10 cellular contexts compared by ENCODE assay signal in the genomic region with DNA sequence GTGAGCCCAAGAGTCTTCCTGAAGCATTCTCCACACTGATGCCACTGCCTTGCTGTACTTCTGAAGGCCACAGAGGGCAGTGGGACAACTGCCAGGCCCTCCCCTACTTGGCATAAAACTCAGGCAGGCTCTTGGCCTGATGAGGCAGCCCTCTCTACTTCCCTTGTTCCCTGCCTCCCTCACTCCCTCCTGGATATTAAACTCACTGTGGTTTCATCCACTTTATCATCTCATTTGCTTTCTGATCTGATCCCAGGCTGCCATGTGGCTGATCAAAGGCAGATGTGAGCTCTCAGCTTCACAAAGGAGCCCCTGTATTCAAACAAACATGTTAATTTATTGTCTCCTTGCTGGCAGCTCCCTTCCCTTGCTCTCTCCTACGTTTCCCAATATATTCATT.
DNase-seq lines count a peak whose midpoint lies in the region; ATAC-seq, FAIRE-seq and TF ChIP-seq lines count a peak whose summit lies in the region.
"Had no signal": no experiment of that assay in that cellular context is flagged by ENCODE, and none has a peak within 500 bp of the region (broad histone marks: within the 10 kb centered on the region; RNA-seq: fewer than 3 reads in every experiment).

No MANE protein-coding gene starts in this region.

- peak overlapping the region; percentile 54 for H3K27ac ChIP-seq in endodermal cell (ENCODE audit: low read depth, low read length)
- no peak overlapping the region for H3K27ac ChIP-seq in pancreas
- H3K27ac ChIP-seq: psoas muscle had no signal

- CTCF ChIA-PET in activated CD8-positive, alpha-beta T cell treated with anti-CD3 and anti-CD28 coated beads, Interleukin-2, amount 10 ng/mL, durations not matched to agents 7 days and 5 days (lab: Charles Lee) = no interaction called here

- H3K27me3 Mint-ChIP-seq in endodermal cell (ENCODE audit: insufficient read depth) = no peaks in the 10 kb centered on the region
- no peaks in the 10 kb centered on the region for H3K27me3 Mint-ChIP-seq in activated CD8-positive, alpha-beta T cell treated with anti-CD3 and anti-CD28 coated beads, Interleukin-2, amount 10 ng/mL, durations not matched to agents 7 days and 5 days (ENCODE audit: low read depth)
- H3K27me3 Mint-ChIP-seq in activated CD4-positive, alpha-beta T cell treated with anti-CD3 and anti-CD28 coated beads, Interleukin-2, amount 10 ng/mL, durations not matched to agents 24 days and 14 days = no peaks in the 10 kb centered on the region
- H3K27me3 Mint-ChIP-seq: central memory CD8-positive, alpha-beta T cell had no signal

- H3K27me3 ChIP-seq in endodermal cell (ENCODE audit: control insufficient read depth, insufficient read depth, low read length, poor library complexity, severe bottlenecking) (no peaks in the 10 kb centered on the region), pancreas (no peaks in the 10 kb centered on the region)

- no peak overlapping the region for H3K4me3 Mint-ChIP-seq in endodermal cell
- H3K4me3 Mint-ChIP-seq in activated CD8-positive, alpha-beta T cell treated with anti-CD3 and anti-CD28 coated beads, Interleukin-2, amount 10 ng/mL, durations not matched to agents 7 days and 5 days = no peak overlapping the region
- H3K4me3 Mint-ChIP-seq in activated CD4-positive, alpha-beta T cell treated with anti-CD3 and anti-CD28 coated beads, Interleukin-2, amount 10 ng/mL, durations not matched to agents 24 days and 14 days = no peak overlapping the region
- H3K4me3 Mint-ChIP-seq: central memory CD8-positive, alpha-beta T cell had no signal

- POLR2A ChIA-PET in activated CD8-positive, alpha-beta T cell treated with anti-CD3 and anti-CD28 coated beads, Interleukin-2, amount 10 ng/mL, durations not matched to agents 7 days and 5 days (lab: Charles Lee) = no interaction called here

- H3K9me3 Mint-ChIP-seq in endodermal cell = no peaks in the 10 kb centered on the region
- no peaks in the 10 kb centered on the region for H3K9me3 Mint-ChIP-seq in activated CD8-positive, alpha-beta T cell treated with anti-CD3 and anti-CD28 coated beads, Interleukin-2, amount 10 ng/mL, durations not matched to agents 7 days and 5 days (ENCODE audit: insufficient read depth)
- H3K9me3 Mint-ChIP-seq in activated CD4-positive, alpha-beta T cell treated with anti-CD3 and anti-CD28 coated beads, Interleukin-2, amount 10 ng/mL, durations not matched to agents 24 days and 14 days = no peaks in the 10 kb centered on the region

- TF ChIP-seq CTCF in endodermal cell (conservative IDR thresholded peaks at IDR 0.05) (peak; percentile 63), pancreas (IDR thresholded peaks at IDR 0.05) (no peak)

- H3K27ac Mint-ChIP-seq in endodermal cell = no peak overlapping the region
- H3K27ac Mint-ChIP-seq in activated CD8-positive, alpha-beta T cell treated with anti-CD3 and anti-CD28 coated beads, Interleukin-2, amount 10 ng/mL, durations not matched to agents 7 days and 5 days = no peak overlapping the region
- H3K27ac Mint-ChIP-seq in activated CD4-positive, alpha-beta T cell treated with anti-CD3 and anti-CD28 coated beads, Interleukin-2, amount 10 ng/mL, durations not matched to agents 24 days and 14 days = no peak overlapping the region

- no peak for FAIRE-seq in pancreas (lab: Jason Lieb, UNC)

- ATAC-seq in pancreas = peak in 3 of 4 donors; percentile 36 to 67 (median 51)
- ATAC-seq in activated CD8-positive, alpha-beta T cell treated with anti-CD3 and anti-CD28 coated beads, Interleukin-2, amount 10 ng/mL, durations not matched to agents 7 days and 5 days = no peak
- ATAC-seq: psoas muscle had no signal

- no peaks in the 10 kb centered on the region for H3K4me1 ChIP-seq in endodermal cell (ENCODE audit: control insufficient read depth, insufficient read depth, low read length)
- H3K4me1 ChIP-seq in pancreas = no peaks in the 10 kb centered on the region
- H3K4me1 ChIP-seq: psoas muscle had no signal

- peaks cover 13% of the 10 kb centered on the region for H3K4me1 Mint-ChIP-seq in endodermal cell
- no peaks in the 10 kb centered on the region for H3K4me1 Mint-ChIP-seq in activated CD8-positive, alpha-beta T cell treated with anti-CD3 and anti-CD28 coated beads, Interleukin-2, amount 10 ng/mL, durations not matched to agents 7 days and 5 days (ENCODE audit: low read depth)
- H3K4me1 Mint-ChIP-seq in activated CD4-positive, alpha-beta T cell treated with anti-CD3 and anti-CD28 coated beads, Interleukin-2, amount 10 ng/mL, durations not matched to agents 24 days and 14 days = no peaks in the 10 kb centered on the region
- H3K4me1 Mint-ChIP-seq: central memory CD8-positive, alpha-beta T cell had no signal

- DNase-seq in ELF-1 (ENCODE audit: low read depth, low spot score) = peak; percentile 33
- DNase-seq in NCI-H460 (ENCODE audit: extremely low read depth, low read depth) = peak; percentile 21
- peak; percentile 78 for DNase-seq in endodermal cell
- peak; percentile 3 to 51 (median 28) for DNase-seq in pancreas
- no peak for DNase-seq in stimulated activated CD4-positive, alpha-beta T cell treated with anti-CD3 and anti-CD28 coated beads, Interleukin-4, amount 100 ng/mL, for 1 hour
- DNase-seq in activated CD8-positive, alpha-beta T cell treated with anti-CD3 and anti-CD28 coated beads, Interleukin-2, amount 10 ng/mL, durations not matched to agents 7 days and 5 days = no peak
- no peak for DNase-seq in NCI-H69 (lab: John Stamatoyannopoulos, UW)
- DNase-seq in activated CD4-positive, alpha-beta T cell treated with anti-CD3 and anti-CD28 coated beads, Interleukin-2, amount 10 ng/mL, durations not matched to agents 24 days and 14 days = no peak

- no peaks in the 10 kb centered on the region for H3K36me3 Mint-ChIP-seq in endodermal cell (ENCODE audit: low read depth)
- no peaks in the 10 kb centered on the region for H3K36me3 Mint-ChIP-seq in activated CD8-positive, alpha-beta T cell treated with anti-CD3 and anti-CD28 coated beads, Interleukin-2, amount 10 ng/mL, durations not matched to agents 7 days and 5 days (ENCODE audit: low read depth)
- no peaks in the 10 kb centered on the region for H3K36me3 Mint-ChIP-seq in activated CD4-positive, alpha-beta T cell treated with anti-CD3 and anti-CD28 coated beads, Interleukin-2, amount 10 ng/mL, durations not matched to agents 24 days and 14 days (ENCODE audit: low read depth)

- no peak overlapping the region for H3K9ac ChIP-seq in endodermal cell (ENCODE audit: extremely low read depth, low read length, poor library complexity, severe bottlenecking)

- WGBS in endodermal cell (ENCODE audit: insufficient coverage in 1 of 2, insufficient read length in 1 of 2), 2 experiments = 52 to 88% methylated on average over 1 of the region's 1 CpG
- WGBS in pancreas, 2 donors = 15 to 23% methylated on average over 1 of the region's 1 CpG

- H3K4me3 ChIP-seq in endodermal cell (ENCODE audit: low read length) (no peak overlapping the region), pancreas (no peak overlapping the region)
- H3K4me3 ChIP-seq: psoas muscle had no signal

- intact Hi-C loops in pancreas (cut with DNase I) = no loop called here
- intact Hi-C loops in activated CD4-positive, alpha-beta T cell treated with anti-CD3 and anti-CD28 coated beads, Interleukin-2, amount 10 ng/mL, durations not matched to agents 24 days and 14 days (cut with micrococcal nuclease) = no loop called here

- H3K36me3 ChIP-seq in endodermal cell (ENCODE audit: control insufficient read depth, insufficient read depth, low read length) (no peaks in the 10 kb centered on the region), pancreas (no peaks in the 10 kb centered on the region)

- H3K9me3 ChIP-seq in endodermal cell (ENCODE audit: control insufficient read depth, low read length) (no peaks in the 10 kb centered on the region), pancreas (no peaks in the 10 kb centered on the region)
- H3K9me3 ChIP-seq: psoas muscle had no signal

Comparison
In these comparisons a context has a peak if more than half of its experiments do, and no peak if none do; other contexts are left out.
1. DNase-seq: peak in ELF-1 (single experiment), NCI-H460 (single experiment), endodermal cell (single experiment) and pancreas (6 of 6); none in stimulated activated CD4-positive, alpha-beta T cell treated with anti-CD3 and anti-CD28 coated beads, Interleukin-4, amount 100 ng/mL, for 1 hour (single experiment), activated CD8-positive, alpha-beta T cell treated with anti-CD3 and anti-CD28 coated beads, Interleukin-2, amount 10 ng/mL, durations not matched to agents 7 days and 5 days (single experiment), NCI-H69 (single experiment) and activated CD4-positive, alpha-beta T cell treated with anti-CD3 and anti-CD28 coated beads, Interleukin-2, amount 10 ng/mL, durations not matched to agents 24 days and 14 days (single experiment).